ENCODE assay signal across 8 cellular contexts in the genomic region with DNA sequence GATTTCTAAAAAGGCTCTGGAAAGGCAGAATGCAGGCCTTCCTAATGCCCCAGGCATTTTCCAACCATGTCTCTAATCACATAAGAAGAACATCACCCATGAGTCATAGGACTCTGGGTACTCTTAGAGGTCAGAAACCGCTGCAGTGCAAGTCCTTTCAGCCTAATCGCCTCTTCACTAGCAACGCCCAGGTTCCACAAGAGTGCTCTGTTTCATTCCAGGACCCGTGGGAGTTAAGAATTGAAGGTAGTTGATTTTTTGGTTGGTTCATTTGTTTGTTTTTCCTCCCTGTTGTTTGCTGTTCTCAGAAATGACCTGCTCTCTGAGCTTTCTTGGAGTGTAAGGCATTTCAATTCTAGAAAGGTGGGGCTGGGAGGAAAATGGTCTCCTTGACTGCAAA.
DNase-seq lines count a peak whose midpoint lies in the region; ATAC-seq and TF ChIP-seq lines count a peak whose summit lies in the region.

No MANE protein-coding gene starts in this region.

- H2BK12ac ChIP-seq in H9 (ENCODE audit: insufficient read length, low read depth, low read length) = no peak overlapping the region

- no peaks in the 10 kb centered on the region for H3K9me3 ChIP-seq in suprapubic skin
- no peaks in the 10 kb centered on the region for H3K9me3 ChIP-seq in H9 (ENCODE audit: control insufficient read depth, low read depth, low read length)

- no peak overlapping the region for H2BK120ac ChIP-seq in H9 (ENCODE audit: low read depth, low read length, poor library complexity, severe bottlenecking)

- 63% methylated on average over 4 of the region's 4 CpGs for WGBS in suprapubic skin
- WGBS in H9 (ENCODE audit: extremely low coverage, insufficient read length, low lambda C conversion rate) = no CpG with 5 or more reads among the region's 4 CpGs

- H3K56ac ChIP-seq in H9 (ENCODE audit: insufficient read length, low read depth, low read length) = no peak overlapping the region

- peak; percentile 18 to 39 for DNase-seq in activated CD4-positive, alpha-beta T cell treated with anti-CD3 and anti-CD28 coated beads, Interleukin-2, amount 50 U/mL, for 48 hours
- no peak for DNase-seq in activated CD4-positive, alpha-beta T cell treated with anti-CD3 and anti-CD28 coated beads, Interleukin-2, amount 50 U/mL, for 4 hours
- peak; percentile 46 for DNase-seq in RKO (ENCODE audit: low spot score)
- DNase-seq in iris pigment epithelial cell (ENCODE audit: low read depth) = peak; percentile 83
- no peak for DNase-seq in occipital lobe (lab: John Stamatoyannopoulos, UW)
- no peak for DNase-seq in suprapubic skin (ENCODE audit: low spot score in 2 of 2)
- no peak for DNase-seq in H9

- no peaks in the 10 kb centered on the region for H3K79me2 ChIP-seq in H9 (ENCODE audit: insufficient read depth, low read length)

- H3K36me3 Mint-ChIP-seq in H9 (ENCODE audit: insufficient read depth in 1 of 3, low read depth in 3 of 3) = no peaks in the 10 kb centered on the region

- TF ChIP-seq POLR2A in suprapubic skin (IDR thresholded peaks at IDR 0.05) = no peak

- peak; percentile 38 for ATAC-seq in HG02973 (IDR thresholded peaks at IDR 0.05; ENCODE audit: unreplicated experiment)

- no peaks in the 10 kb centered on the region for H3K23me2 ChIP-seq in H9 (ENCODE audit: insufficient read length, low read depth, low read length, poor library complexity, severe bottlenecking)

- no peak overlapping the region for H3K27ac Mint-ChIP-seq in H9

- no peaks in the 10 kb centered on the region for H3K27me3 ChIP-seq in suprapubic skin
- no peaks in the 10 kb centered on the region for H3K27me3 ChIP-seq in H9 (ENCODE audit: insufficient read depth, low read length)

- H2BK20ac ChIP-seq in H9 (ENCODE audit: low read depth, low read length, poor library complexity, severe bottlenecking) = no peak overlapping the region

- no peaks in the 10 kb centered on the region for H3K9me3 Mint-ChIP-seq in H9

- no peak overlapping the region for H3K4me2 ChIP-seq in H9 (ENCODE audit: insufficient read depth, insufficient read length, low read length)

- no peak overlapping the region for H3K4me3 Mint-ChIP-seq in H9

- no peak for TF ChIP-seq CTCF in suprapubic skin (IDR thresholded peaks at IDR 0.05)
- no peak for TF ChIP-seq CTCF in H9 (conservative IDR thresholded peaks at IDR 0.05)

- H4K8ac ChIP-seq in H9 (replicated peaks; ENCODE audit: insufficient read length, low read depth, low read length) = no peak overlapping the region

- H3K79me1 ChIP-seq in H9 (ENCODE audit: insufficient read depth, low read depth, low read length, poor library complexity, severe bottlenecking) = no peaks in the 10 kb centered on the region

- no peak overlapping the region for H3K9ac ChIP-seq in H9 (ENCODE audit: extremely low read depth, insufficient read length, low read length)

- H3K18ac ChIP-seq in H9 (ENCODE audit: insufficient read length, low read depth, low read length) = no peak overlapping the region

- H3K4me3 ChIP-seq in suprapubic skin = no peak overlapping the region

- H4K20me1 ChIP-seq in H9 (ENCODE audit: control insufficient read depth, insufficient read depth, insufficient read length) = no peaks in the 10 kb centered on the region

- H3K27ac ChIP-seq in suprapubic skin (no peak overlapping the region), H9 (ENCODE audit: insufficient read length, low read depth, low read length) (no peak overlapping the region)

- no peak for TF ChIP-seq EP300 in suprapubic skin (IDR thresholded peaks at IDR 0.05)

- no peaks in the 10 kb centered on the region for H3K4me1 ChIP-seq in suprapubic skin
- H3K4me1 ChIP-seq in H9 (ENCODE audit: insufficient read depth, low read length) = no peaks in the 10 kb centered on the region

- H3K23ac ChIP-seq in H9 (ENCODE audit: insufficient read length, low read depth, low read length) = no peak overlapping the region

- no peak overlapping the region for H3K4ac ChIP-seq in H9 (ENCODE audit: low read depth, low read length)

- H3K27me3 Mint-ChIP-seq in H9 (ENCODE audit: low read depth) = no peaks in the 10 kb centered on the region; the same call in 1 of the 2 replicates

- H2BK15ac ChIP-seq in H9 (ENCODE audit: low read depth, low read length) = no peak overlapping the region

- no peak overlapping the region for H2BK5ac ChIP-seq in H9 (ENCODE audit: insufficient read length, low read length)

- H3K36me3 ChIP-seq in suprapubic skin = no peaks in the 10 kb centered on the region

- H3K14ac ChIP-seq in H9 (ENCODE audit: insufficient read depth, low read length) = no peak overlapping the region

- no peak overlapping the region for H2AFZ ChIP-seq in H9 (ENCODE audit: low read length)

- no peaks in the 10 kb centered on the region for H3K4me1 Mint-ChIP-seq in H9

- no peak overlapping the region for H4K5ac ChIP-seq in H9 (ENCODE audit: insufficient read length, low read depth, low read length)

- H3T11ph ChIP-seq in H9 (ENCODE audit: low read length) = no peak overlapping the region

- H4K91ac ChIP-seq in H9 (ENCODE audit: insufficient read length, low read depth, low read length) = no peak overlapping the region

- no peak overlapping the region for H2AK5ac ChIP-seq in H9 (ENCODE audit: insufficient read length, low read length)

Comparison
In these comparisons a context has a peak if more than half of its experiments do, and no peak if none do; other contexts are left out.
1. DNase-seq: peak in activated CD4-positive, alpha-beta T cell treated with anti-CD3 and anti-CD28 coated beads, Interleukin-2, amount 50 U/mL, for 48 hours (2 of 2), RKO (single experiment) and iris pigment epithelial cell (single experiment); none in activated CD4-positive, alpha-beta T cell treated with anti-CD3 and anti-CD28 coated beads, Interleukin-2, amount 50 U/mL, for 4 hours (0 of 2), occipital lobe (single experiment), suprapubic skin (0 of 2) and H9 (single experiment).